In genomic region chr1:183812111-183812510, GRCh38 we compare ENCODE assay signal across 22 cellular contexts. TPM values are rescaled to one million over a fixed set of nuclear protein-coding genes. Genes with fewer than 3 reads are reported as not detected.
A peak's percentile ranks its signal among the peaks of the same experiment; 100 is the strongest.
DNase-seq lines count a peak whose midpoint lies in the region; ATAC-seq, FAIRE-seq and TF ChIP-seq lines count a peak whose summit lies in the region.
"Had no signal": no experiment of that assay in that cellular context is flagged by ENCODE, and none has a peak within 500 bp of the region (broad histone marks: within the 10 kb centered on the region; RNA-seq: fewer than 3 reads in every experiment).

No MANE protein-coding gene starts in this region.

- ATAC-seq in GM12878 (no peak), gastroesophageal sphincter (no peak), psoas muscle (no peak), HG02970 (IDR thresholded peaks at IDR 0.05; ENCODE audit: low FRiP score, unreplicated experiment) (no peak), GM18511 (IDR thresholded peaks at IDR 0.05; ENCODE audit: unreplicated experiment) (no peak)
- no peak for ATAC-seq in activated CD8-positive, alpha-beta memory T cell treated with anti-CD3 and anti-CD28 coated beads, Interleukin-2, amount 10 ng/mL, durations not matched to agents 7 days and 5 days
- ATAC-seq: effector memory CD8-positive, alpha-beta T cell; left colon; stimulated activated memory B cell treated with anti-CD40 and anti-IgM and Interleukin-4, amounts not matched to agents 10 μg/mL and 1 μg/mL and 100 μg/mL, for 72 hours had no signal

- peak overlapping the region; percentile 4 for H3K27ac ChIP-seq in GM12878 (ENCODE audit: control insufficient read depth, insufficient read depth)
- H3K27ac ChIP-seq in gastroesophageal sphincter: peak overlapping the region; percentile 47 to 76 (median 66)
- no peak overlapping the region for H3K27ac ChIP-seq in psoas muscle

- SMC1A ChIA-PET in GM12878 (lab: Charles Lee; ENCODE audit: uncharacterized antibody, unreplicated experiment): interaction anchor here (0.6 to 2.3 kb wide), 7 partner anchors 11 to 30 kb away, joined by 3 to 10 read pairs (median 4); no protein-coding TSS in a partner anchor

- RAD21 ChIA-PET in GM12878 (lab: Charles Lee; ENCODE audit: unreplicated experiment): interaction anchor here (1.1 to 2.2 kb wide), 2 partner anchors 30 to 104 kb away, joined by 4 to 8 read pairs; no protein-coding TSS in a partner anchor

- no peaks in the 10 kb centered on the region for H3K9me3 Mint-ChIP-seq in activated CD8-positive, alpha-beta memory T cell treated with anti-CD3 and anti-CD28 coated beads, Interleukin-2, amount 10 ng/mL, durations not matched to agents 7 days and 5 days (ENCODE audit: low read depth)
- H3K9me3 Mint-ChIP-seq: effector memory CD8-positive, alpha-beta T cell; nephron progenitor cell; stimulated activated memory B cell treated with anti-CD40 and anti-IgM and Interleukin-4, amounts not matched to agents 10 μg/mL and 1 μg/mL and 100 μg/mL, for 72 hours had no signal

- intact Hi-C loops in GM12878 (cut with micrococcal nuclease; ENCODE audit: unreplicated experiment) (no loop called here), psoas muscle (cut with DNase I) (no loop called here)

- no peak overlapping the region for H3K27ac Mint-ChIP-seq in activated CD8-positive, alpha-beta memory T cell treated with anti-CD3 and anti-CD28 coated beads, Interleukin-2, amount 10 ng/mL, durations not matched to agents 7 days and 5 days
- H3K27ac Mint-ChIP-seq: CD4-positive, CD25-positive, alpha-beta regulatory T cell; effector memory CD8-positive, alpha-beta T cell; stimulated activated memory B cell treated with anti-CD40 and anti-IgM and Interleukin-4, amounts not matched to agents 10 μg/mL and 1 μg/mL and 100 μg/mL, for 72 hours had no signal

- H3K4me1 Mint-ChIP-seq in activated CD8-positive, alpha-beta memory T cell treated with anti-CD3 and anti-CD28 coated beads, Interleukin-2, amount 10 ng/mL, durations not matched to agents 7 days and 5 days: peaks cover 8% of the 10 kb centered on the region

- H3K4me3 ChIP-seq in GM12878: no peak overlapping the region
- H3K4me3 ChIP-seq in gastroesophageal sphincter: no peak overlapping the region
- peak overlapping the region; percentile 2 for H3K4me3 ChIP-seq in psoas muscle

- H3K4me3 Mint-ChIP-seq in activated CD8-positive, alpha-beta memory T cell treated with anti-CD3 and anti-CD28 coated beads, Interleukin-2, amount 10 ng/mL, durations not matched to agents 7 days and 5 days: no peak overlapping the region
- H3K4me3 Mint-ChIP-seq: CD4-positive, CD25-positive, alpha-beta regulatory T cell; effector memory CD8-positive, alpha-beta T cell; stimulated activated memory B cell treated with anti-CD40 and anti-IgM and Interleukin-4, amounts not matched to agents 10 μg/mL and 1 μg/mL and 100 μg/mL, for 72 hours had no signal

- POLR2A ChIA-PET in GM12878 (lab: Charles Lee): no interaction called here

- H3K79me2 ChIP-seq in GM12878 (ENCODE audit: control insufficient read depth, insufficient read depth, low read length): peaks cover 94% of the 10 kb centered on the region

- H3K9ac ChIP-seq in GM12878 (ENCODE audit: control insufficient read depth, insufficient read depth, low read length): no peak overlapping the region

- no peak for TF ChIP-seq RAD21 in GM12878 (IDR thresholded peaks at IDR 0.05; ENCODE audit: insufficient read depth, low read depth, low read length)

- 68% methylated on average over 3 of the region's 3 CpGs for WGBS in GM12878 (ENCODE audit: insufficient coverage, insufficient replicate concordance, low lambda C conversion rate, missing lambda C conversion rate)
- whole genome bisulfite sequencing in gastroesophageal sphincter (ENCODE audit: low coverage in 1 of 2), 2 donors: 38% methylated on average over 2 to 3 of the region's 3 CpGs
- WGBS in psoas muscle, 3 donors: 77 to 83% (median 80%) methylated on average over 3 of the region's 3 CpGs

- FAIRE-seq in GM12878 (lab: Jason Lieb, UNC): no peak
- FAIRE-seq: small intestine had no signal

- CTCF ChIA-PET in GM12878 (lab: Yijun Ruan, JAX): interaction anchor here (0.6 to 2.0 kb wide), 3 partner anchors 12 to 103 kb away, joined by 3 to 8 read pairs (median 7); no protein-coding TSS in a partner anchor
- CTCF ChIA-PET in activated CD8-positive, alpha-beta memory T cell treated with anti-CD3 and anti-CD28 coated beads, Interleukin-2, amount 10 ng/mL, durations not matched to agents 7 days and 5 days (lab: Charles Lee): no interaction called here

- in situ Hi-C loops in GM12878 (cut with MboI): no loop called here

- no peaks in the 10 kb centered on the region for H3K36me3 Mint-ChIP-seq in activated CD8-positive, alpha-beta memory T cell treated with anti-CD3 and anti-CD28 coated beads, Interleukin-2, amount 10 ng/mL, durations not matched to agents 7 days and 5 days
- H3K36me3 Mint-ChIP-seq: CD4-positive, CD25-positive, alpha-beta regulatory T cell had no signal

- peak; percentile 24 for DNase-seq in GM03348 (ENCODE audit: low spot score)
- no peak for DNase-seq in GM12878 (ENCODE audit: low read depth, low spot score)
- DNase-seq in psoas muscle: no peak
- no peak for DNase-seq in activated CD8-positive, alpha-beta memory T cell treated with anti-CD3 and anti-CD28 coated beads, Interleukin-2, amount 10 ng/mL, durations not matched to agents 7 days and 5 days
- no peak for DNase-seq in activated CD8-positive, alpha-beta memory T cell treated with anti-CD3 and anti-CD28 coated beads, Interleukin-2, amount 50 U/mL, for 4 hours
- DNase-seq: activated naive CD4-positive, alpha-beta T cell treated with anti-CD3 and anti-CD28 coated beads, Interleukin-2, amount 50 U/mL, for 16 hours; CD4-positive, CD25-positive, alpha-beta regulatory T cell; cerebellar nuclear complex; effector memory CD8-positive, alpha-beta T cell; left colon; NCI-H1048; NCI-H1930; NCI-H82; SHP77 treated with DMSO at 0.1 percent for 48 hours; small intestine; T-helper 1 cell had no signal

- H3K36me3 ChIP-seq in GM12878 (ENCODE audit: control insufficient read depth in 2 of 2, insufficient read depth in 2 of 2, low read length in 1 of 2) (no peaks in the 10 kb centered on the region), gastroesophageal sphincter (no peaks in the 10 kb centered on the region), psoas muscle (ENCODE audit: insufficient read depth in 1 of 2, low read depth in 1 of 2) (no peaks in the 10 kb centered on the region)
- H3K36me3 ChIP-seq: thoracic aorta had no signal

- no peak for TF ChIP-seq CTCF in GM12878 (IDR thresholded peaks at IDR 0.05 in 2 of 3, conservative IDR thresholded peaks at IDR 0.05 in 1 of 3; ENCODE audit: control insufficient read depth in 2 of 3, extremely low read depth in 1 of 3, insufficient read depth in 1 of 3, low read depth in 3 of 3, low read length in 3 of 3)
- TF ChIP-seq CTCF in gastroesophageal sphincter (IDR thresholded peaks at IDR 0.05): no peak
- TF ChIP-seq CTCF in psoas muscle (IDR thresholded peaks at IDR 0.05): no peak

- H3K27me3 Mint-ChIP-seq in activated CD8-positive, alpha-beta memory T cell treated with anti-CD3 and anti-CD28 coated beads, Interleukin-2, amount 10 ng/mL, durations not matched to agents 7 days and 5 days: peaks cover 4% of the 10 kb centered on the region

- H3K9me3 ChIP-seq in GM12878 (replicated peaks; ENCODE audit: control insufficient read depth, insufficient read depth, low read length) (no peaks in the 10 kb centered on the region), gastroesophageal sphincter (no peaks in the 10 kb centered on the region), psoas muscle (no peaks in the 10 kb centered on the region)
- H3K9me3 ChIP-seq: thoracic aorta had no signal

- TF ChIP-seq POLR2A in GM12878 (IDR thresholded peaks at IDR 0.05; ENCODE audit: low read depth, low read length) (no peak), gastroesophageal sphincter (IDR thresholded peaks at IDR 0.05) (no peak)

- no peak overlapping the region for H2AFZ ChIP-seq in GM12878 (ENCODE audit: control insufficient read depth, low read depth, low read length)

- BruUV-seq in GM12878 (replicated peaks; lab: Mats Ljungman, UMichigan): no TSS peak

- H3K4me1 ChIP-seq in GM12878 (ENCODE audit: control insufficient read depth, insufficient read depth, low read length) (peaks cover 32% of the 10 kb centered on the region; the same call in 1 of the 2 replicates), gastroesophageal sphincter (peaks cover 20 to 100% (median 58%) of the 10 kb centered on the region in 3 donors), psoas muscle (peaks cover 4% of the 10 kb centered on the region)

- H3K27me3 ChIP-seq in GM12878 (replicated peaks in 1 of 2; ENCODE audit: control insufficient read depth in 2 of 2, insufficient read depth in 2 of 2, low read length in 1 of 2): no peaks in the 10 kb centered on the region
- no peaks in the 10 kb centered on the region for H3K27me3 ChIP-seq in gastroesophageal sphincter
- no peaks in the 10 kb centered on the region for H3K27me3 ChIP-seq in psoas muscle (ENCODE audit: insufficient read depth in 3 of 3, low read length in 2 of 3)

- no peaks in the 10 kb centered on the region for H4K20me1 ChIP-seq in GM12878 (ENCODE audit: control insufficient read depth, insufficient read depth)

- peak overlapping the region; percentile 2 for H3K4me2 ChIP-seq in GM12878 (ENCODE audit: control insufficient read depth, insufficient read depth)

- no peak for TF ChIP-seq EP300 in GM12878 (IDR thresholded peaks at IDR 0.05; ENCODE audit: borderline replicate concordance in 1 of 2, control insufficient read depth in 1 of 2, low read depth in 2 of 2, low read length in 2 of 2)
- no peak for TF ChIP-seq EP300 in gastroesophageal sphincter (IDR thresholded peaks at IDR 0.05)

RNA-seq across cellular contexts. Expression of gene RGL1, which starts 7.2 kb away (rescaled TPM):
- total RNA-seq in GM12878 (2013; cell fraction: nucleolus; rRNA removed): 21.2 and 22.8 TPM in 2 replicates
- 19.0 and 20.1 TPM in 2 replicates for total RNA-seq in GM12878 (2014; rRNA removed)
- 19.9 and 20.7 TPM in 2 replicates for total RNA-seq in GM12878 (2014; rRNA removed; fragmentation: Illumina TruSeq; extraction: Trizol)
- total RNA-seq in GM12878 (2021): 18.6 and 20.6 TPM in 2 replicates
- polyA plus RNA-seq in GM12878 (2011; ENCODE audit: low read depth): 7.7 TPM
- 15.6 and 15.7 TPM in 2 replicates for polyA plus RNA-seq in GM12878 (2011; rRNA removed)
- 10.2 and 10.8 TPM in 2 replicates for polyA plus RNA-seq in GM12878 (2011; cell fraction: cytosol; rRNA removed)
- 20.3 and 21.1 TPM in 2 replicates for polyA plus RNA-seq in GM12878 (2011; cell fraction: nucleus; rRNA removed)
- polyA plus RNA-seq in GM12878 (2012): 8.2 and 10.7 TPM in 2 replicates
- 25.0 and 28.4 TPM in 2 replicates for polyA plus RNA-seq in GM12878 (2014; fragmentation: Illumina TruSeq; extraction: Trizol)
- 1 to 10 TPM; 8.1 to 9.4 TPM for polyA plus RNA-seq in GM12878 (2014; fragmentation: Nextera tagmentation; extraction: Ambion mirVana)
- polyA plus RNA-seq in GM12878 (2014; rRNA removed): 15.8 and 17.9 TPM in 2 replicates
- polyA plus RNA-seq in GM12878 (2016; fragmentation: Nextera tagmentation; extraction: Ambion mirVana): 10 to 100 TPM; 19.0 to 20.9 TPM
- 17.5 and 18.9 TPM in 2 replicates for polyA minus RNA-seq in GM12878 (2011; rRNA and poly(A)+ RNA removed)
- polyA minus RNA-seq in GM12878 (2011; cell fraction: cytosol; rRNA and poly(A)+ RNA removed): 3.3 and 5.4 TPM in 2 replicates
- polyA minus RNA-seq in GM12878 (2011; cell fraction: nucleus; rRNA and poly(A)+ RNA removed): 16.0 and 26.8 TPM in 2 replicates
- 10 to 100 TPM; 31.3 to 57.8 (median 38.9) TPM for total RNA-seq in gastroesophageal sphincter
- 1 to 10 TPM; 3.9 to 6.8 (median 5.2) TPM for total RNA-seq in psoas muscle
- polyA plus RNA-seq in psoas muscle: 1 to 10 TPM in 2 of 3 donors, under 1 TPM in 1; 0.93 to 1.3 (median 1.3) TPM
- 1 to 10 TPM; 2.0 to 2.9 TPM for total RNA-seq in activated CD8-positive, alpha-beta memory T cell treated with anti-CD3 and anti-CD28 coated beads, Interleukin-2, amount 10 ng/mL, durations not matched to agents 7 days and 5 days
